ENCODE assay signal across 24 cellular contexts in genomic region chr5:96577909-96578308, GRCh38.
"Had no signal": no experiment of that assay in that cellular context is flagged by ENCODE, and none has a peak within 500 bp of the region (broad histone marks: within the 10 kb centered on the region; RNA-seq: fewer than 3 reads in every experiment).

No MANE protein-coding gene starts in this region.

- H3K36me3 ChIP-seq: heart left ventricle, lower lobe of right lung, stomach, suprapubic skin, transverse colon, vagina had no signal

- H3K27ac Mint-ChIP-seq: activated CD4-positive, alpha-beta memory T cell treated with anti-CD3 and anti-CD28 coated beads, Interleukin-2, amount 10 ng/mL, durations not matched to agents 7 days and 5 days; activated naive CD8-positive, alpha-beta T cell treated with anti-CD3 and anti-CD28 coated beads, Interleukin-2, amount 50 U/mL, for 24 hours; activated T-helper 1 cell treated with anti-CD3 and anti-CD28 coated beads, Interleukin-12 subunit alpha, Interleukin-12 subunit beta, Interleukin-2, Interleukin-4 antibody, amounts not matched to agents 30 ng/mL and 10 ng/mL and 1 ng/mL, durations not matched to agents 14 hours and 24 hours and 36 hours; stimulated activated effector memory CD8-positive, alpha-beta T cell treated with anti-CD3 and anti-CD28 coated beads, Interleukin-12 subunit alpha, Interleukin-12 subunit beta, amount 100 ng/mL, for 72 hours had no signal

- H3K4me1 Mint-ChIP-seq: naive B cell; neural crest cell; stimulated activated effector memory CD8-positive, alpha-beta T cell treated with anti-CD3 and anti-CD28 coated beads, Interleukin-12 subunit alpha, Interleukin-12 subunit beta, amount 100 ng/mL, for 72 hours had no signal

- H3K4me1 ChIP-seq: heart left ventricle, lower lobe of right lung, stomach, suprapubic skin, transverse colon, vagina had no signal

- FAIRE-seq: keratinocyte, small intestine had no signal

- H3K27me3 ChIP-seq: heart left ventricle, stomach, suprapubic skin, transverse colon, vagina had no signal

- H3K4me3 ChIP-seq: heart left ventricle, lower lobe of right lung, stomach, suprapubic skin, transverse colon, vagina had no signal

- H3K27ac ChIP-seq: heart left ventricle, lower lobe of right lung, stomach, suprapubic skin, transverse colon, vagina had no signal

- H3K9me3 Mint-ChIP-seq: activated CD4-positive, alpha-beta memory T cell treated with anti-CD3 and anti-CD28 coated beads, Interleukin-2, amount 10 ng/mL, durations not matched to agents 7 days and 5 days; activated naive CD8-positive, alpha-beta T cell treated with anti-CD3 and anti-CD28 coated beads, Interleukin-2, amount 50 U/mL, for 24 hours; activated T-helper 1 cell treated with anti-CD3 and anti-CD28 coated beads, Interleukin-12 subunit alpha, Interleukin-12 subunit beta, Interleukin-2, Interleukin-4 antibody, amounts not matched to agents 30 ng/mL and 10 ng/mL and 1 ng/mL, durations not matched to agents 14 hours and 24 hours and 36 hours; neural crest cell; stimulated activated effector memory CD8-positive, alpha-beta T cell treated with anti-CD3 and anti-CD28 coated beads, Interleukin-12 subunit alpha, Interleukin-12 subunit beta, amount 100 ng/mL, for 72 hours had no signal

- DNase-seq: activated CD4-positive, alpha-beta memory T cell treated with anti-CD3 and anti-CD28 coated beads, Interleukin-2, amount 10 ng/mL, durations not matched to agents 7 days and 5 days; activated CD4-positive, alpha-beta T cell treated with anti-CD3 and anti-CD28 coated beads for 48 hours; activated gamma-delta T cell; activated naive CD4-positive, alpha-beta T cell treated with anti-CD3 and anti-CD28 coated beads, Interleukin-2, amount 50 U/mL, for 16 hours; activated naive CD8-positive, alpha-beta T cell treated with anti-CD3 and anti-CD28 coated beads, Interleukin-2, amount 50 U/mL, for 24 hours; aorta; cerebellar nuclear complex; erythroblast; heart left ventricle; lower lobe of right lung; naive B cell; occipital lobe; posterior cingulate gyrus; small intestine; stimulated activated CD4-positive, alpha-beta T cell treated with anti-CD3 and anti-CD28 coated beads, Interleukin-2, amount 100 ng/mL, for 24 hours; stomach; transverse colon had no signal

- H3K4me3 Mint-ChIP-seq: activated CD4-positive, alpha-beta memory T cell treated with anti-CD3 and anti-CD28 coated beads, Interleukin-2, amount 10 ng/mL, durations not matched to agents 7 days and 5 days; activated naive CD8-positive, alpha-beta T cell treated with anti-CD3 and anti-CD28 coated beads, Interleukin-2, amount 50 U/mL, for 24 hours; activated T-helper 1 cell treated with anti-CD3 and anti-CD28 coated beads, Interleukin-12 subunit alpha, Interleukin-12 subunit beta, Interleukin-2, Interleukin-4 antibody, amounts not matched to agents 30 ng/mL and 10 ng/mL and 1 ng/mL, durations not matched to agents 14 hours and 24 hours and 36 hours; naive B cell; neural crest cell; stimulated activated effector memory CD8-positive, alpha-beta T cell treated with anti-CD3 and anti-CD28 coated beads, Interleukin-12 subunit alpha, Interleukin-12 subunit beta, amount 100 ng/mL, for 72 hours had no signal

- H3K27me3 Mint-ChIP-seq: activated naive CD8-positive, alpha-beta T cell treated with anti-CD3 and anti-CD28 coated beads, Interleukin-2, amount 50 U/mL, for 24 hours had no signal

- H3K9me3 ChIP-seq: heart left ventricle, lower lobe of right lung, stomach, suprapubic skin, transverse colon, vagina had no signal

- ATAC-seq: activated naive CD8-positive, alpha-beta T cell treated with anti-CD3 and anti-CD28 coated beads, Interleukin-2, amount 50 U/mL, for 24 hours; heart left ventricle; lower lobe of right lung; sciatic nerve; stimulated activated effector memory CD8-positive, alpha-beta T cell treated with anti-CD3 and anti-CD28 coated beads, Interleukin-12 subunit alpha, Interleukin-12 subunit beta, amount 100 ng/mL, for 72 hours had no signal

- H3K36me3 Mint-ChIP-seq: naive B cell; stimulated activated effector memory CD8-positive, alpha-beta T cell treated with anti-CD3 and anti-CD28 coated beads, Interleukin-12 subunit alpha, Interleukin-12 subunit beta, amount 100 ng/mL, for 72 hours had no signal
